24 cellular contexts compared by ENCODE assay signal in genomic region chr13:48798180-48798579, GRCh38.
"Had no signal": no experiment of that assay in that cellular context is flagged by ENCODE, and none has a peak within 500 bp of the region (broad histone marks: within the 10 kb centered on the region; RNA-seq: fewer than 3 reads in every experiment).

No MANE protein-coding gene starts in this region.

- DNase-seq: colonic mucosa; cortex of kidney; dermis blood vessel endothelial cell; dorsolateral prefrontal cortex; effector CD4-positive, alpha-beta T cell; effector CD8-positive, alpha-beta T cell; effector memory CD4-positive, alpha-beta T cell; effector memory CD8-positive, alpha-beta T cell; endodermal cell; erythroblast; esophagus squamous epithelium; foreskin fibroblast; foreskin melanocyte; gastrocnemius medialis; glutamatergic neuron; head of caudate nucleus; heart left ventricle; heart right ventricle had no signal

- H3K27ac ChIP-seq: colonic mucosa, coronary artery, dorsolateral prefrontal cortex, epithelial cell of prostate, esophagus muscularis mucosa, esophagus squamous epithelium, foreskin keratinocyte, gastrocnemius medialis, gastroesophageal sphincter, heart left ventricle, heart right ventricle had no signal

- H3K9me3 ChIP-seq: colonic mucosa, esophagus muscularis mucosa, esophagus squamous epithelium, gastrocnemius medialis, gastroesophageal sphincter, heart right ventricle had no signal

- H3K4me1 ChIP-seq: colonic mucosa, esophagus muscularis mucosa, esophagus squamous epithelium, foreskin keratinocyte, gastrocnemius medialis, gastroesophageal sphincter, heart left ventricle, heart right ventricle had no signal

- ATAC-seq: effector memory CD8-positive, alpha-beta T cell; esophagus mucosa; foreskin keratinocyte; gastrocnemius medialis; gastroesophageal sphincter; heart left ventricle; heart right ventricle had no signal

- H3K36me3 ChIP-seq: colonic mucosa, esophagus muscularis mucosa, esophagus squamous epithelium, gastrocnemius medialis, gastroesophageal sphincter, heart left ventricle, heart right ventricle had no signal

- H3K4me3 ChIP-seq: colonic mucosa, coronary artery, dorsolateral prefrontal cortex, esophagus muscularis mucosa, esophagus squamous epithelium, gastrocnemius medialis, gastroesophageal sphincter, heart left ventricle, heart right ventricle had no signal

- H3K27me3 ChIP-seq: colonic mucosa, dorsolateral prefrontal cortex, esophagus muscularis mucosa, esophagus squamous epithelium, foreskin keratinocyte, gastrocnemius medialis, gastroesophageal sphincter, heart left ventricle, heart right ventricle had no signal
